9 cellular contexts compared by ENCODE assay signal in the genomic region with DNA sequence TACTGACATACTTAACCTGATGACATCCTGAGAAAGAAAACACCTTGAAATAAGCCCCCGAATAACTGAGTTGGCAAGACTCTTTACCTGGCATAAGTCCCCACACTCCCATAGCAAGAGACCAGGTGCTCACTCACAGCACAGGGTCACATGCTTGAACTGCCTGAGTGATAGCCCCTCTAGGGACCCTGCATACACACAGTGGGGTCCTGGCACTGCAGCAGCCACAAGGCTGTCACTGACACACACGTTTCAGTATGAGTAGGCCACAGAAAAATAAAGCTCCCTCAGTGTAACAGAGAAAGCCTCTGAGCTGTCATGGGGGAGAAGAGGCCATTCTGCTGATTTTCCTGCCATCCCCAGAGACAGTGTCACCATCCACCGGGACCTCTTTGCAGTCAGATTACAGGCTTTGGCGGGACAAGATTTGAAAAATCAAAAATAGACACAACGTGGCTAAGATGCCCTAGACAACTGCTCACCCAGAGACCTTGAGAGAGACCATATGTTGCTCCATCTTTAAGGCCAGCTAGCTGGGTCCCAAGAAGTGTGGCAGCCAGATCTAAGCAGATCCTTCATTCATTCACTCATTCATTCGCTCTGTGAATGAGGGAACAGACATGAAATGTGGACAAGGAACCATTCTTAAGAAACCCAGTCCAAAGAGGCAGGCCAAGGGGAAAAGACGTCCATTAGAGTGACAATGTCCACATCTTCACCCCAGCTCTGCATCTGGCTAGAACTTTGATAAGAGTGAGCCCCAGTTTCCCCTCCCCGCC. TPM values are rescaled to one million over a fixed set of nuclear protein-coding genes. Genes with fewer than 3 reads are reported as not detected.
A peak's percentile ranks its signal among the peaks of the same experiment; 100 is the strongest.
DNase-seq lines count a peak whose midpoint lies in the region; ATAC-seq and TF ChIP-seq lines count a peak whose summit lies in the region.
"Had no signal": no experiment of that assay in that cellular context is flagged by ENCODE, and none has a peak within 500 bp of the region (broad histone marks: within the 10 kb centered on the region; RNA-seq: fewer than 3 reads in every experiment).

No MANE protein-coding gene starts in this region.

- H3K4me1 ChIP-seq in HUES64 (ENCODE audit: insufficient read depth, low read length): peaks cover 9% of the 10 kb centered on the region

- H3K27me3 Mint-ChIP-seq in brain (peaks cover 10% of the 10 kb centered on the region), osteocyte (ENCODE audit: unreplicated experiment) (no peaks in the 10 kb centered on the region)

- H3K4me1 Mint-ChIP-seq in brain: peaks cover 47% of the 10 kb centered on the region
- peaks cover 26% of the 10 kb centered on the region for H3K4me1 Mint-ChIP-seq in osteocyte (ENCODE audit: unreplicated experiment)

- ATAC-seq in GM18511 (IDR thresholded peaks at IDR 0.05; ENCODE audit: unreplicated experiment): peak; percentile 27

- no peak overlapping the region for H3K9ac ChIP-seq in HUES64 (ENCODE audit: low read depth, low read length)

- H3K4me3 ChIP-seq in HUES64 (ENCODE audit: low read length): peak overlapping the region; percentile 75

- DNase-seq in osteocyte (ENCODE audit: extremely low spot score, unreplicated experiment): no peak
- DNase-seq in stimulated activated naive CD4-positive, alpha-beta T cell treated with Interleukin-2 at 50 U/mL for 16 hours (lab: John Stamatoyannopoulos, UW): no peak
- DNase-seq in GDM1 (lab: John Stamatoyannopoulos, UW): no peak
- DNase-seq in NCI-H1092 treated with DMSO at 0.1 percent for 48 hours (lab: John Stamatoyannopoulos, UW): no peak
- DNase-seq in AG08395 (ENCODE audit: low spot score): no peak
- DNase-seq: NCI-H1694 had no signal

- 90% methylated on average over 8 of the region's 8 CpGs for WGBS in HUES64

- peaks cover 10% of the 10 kb centered on the region for H3K36me3 ChIP-seq in HUES64 (ENCODE audit: insufficient read depth, low read length)

- H3K9me3 Mint-ChIP-seq in brain: peaks cover 0 to 6% (median 0%) of the 10 kb centered on the region in 5 experiments
- H3K9me3 Mint-ChIP-seq in osteocyte (ENCODE audit: unreplicated experiment): no peaks in the 10 kb centered on the region

- H3K36me3 Mint-ChIP-seq in brain (peaks cover 15% of the 10 kb centered on the region), osteocyte (ENCODE audit: unreplicated experiment) (no peaks in the 10 kb centered on the region)

- no peak overlapping the region for H3K27ac ChIP-seq in HUES64 (ENCODE audit: low read depth, low read length)

- H3K4me3 Mint-ChIP-seq in brain (peak overlapping the region; percentile 86 to 93 (median 89)), osteocyte (ENCODE audit: unreplicated experiment) (peak overlapping the region; percentile 71)

- peaks cover 12% of the 10 kb centered on the region; the same call in 1 of the 2 replicates for H3K27me3 ChIP-seq in HUES64 (ENCODE audit: insufficient read depth, low read length)

- no peak for TF ChIP-seq CTCF in brain (conservative IDR thresholded peaks at IDR 0.05)
- no peak for TF ChIP-seq CTCF in osteocyte (IDR thresholded peaks at IDR 0.05)

- peak overlapping the region; percentile 77 to 95 (median 86) for H3K27ac Mint-ChIP-seq in brain
- H3K27ac Mint-ChIP-seq in osteocyte (ENCODE audit: unreplicated experiment): peak overlapping the region; percentile 6

- no peaks in the 10 kb centered on the region for H3K9me3 ChIP-seq in HUES64 (ENCODE audit: insufficient read depth, low read depth, low read length)

RNA-seq across cellular contexts. Expression of a gene that starts 1.6 kb away (rescaled TPM):
- 35.4 TPM for polyA plus RNA-seq in HUES64 (2013, experiment 1 of 2)
- 43.2 TPM for polyA plus RNA-seq in HUES64 (2013, experiment 2 of 2)
- 44.7 TPM for polyA plus RNA-seq in brain (ENCODE audit: insufficient read depth, low read depth, low replicate concordance)
- 27.1 and 28.2 TPM in 2 replicates for total RNA-seq in osteocyte

RNA-seq across cellular contexts. Expression of a gene that starts 52.4 kb away (rescaled TPM):
- 577 TPM for polyA plus RNA-seq in HUES64 (2013, experiment 1 of 2)
- 651 TPM for polyA plus RNA-seq in HUES64 (2013, experiment 2 of 2)
- polyA plus RNA-seq in brain (ENCODE audit: insufficient read depth, low read depth, low replicate concordance): 912 TPM
- 1,249 and 1,279 TPM in 2 replicates for total RNA-seq in osteocyte
